Comparison of ENCODE assay signal across 1 cellular context in the genomic region with DNA sequence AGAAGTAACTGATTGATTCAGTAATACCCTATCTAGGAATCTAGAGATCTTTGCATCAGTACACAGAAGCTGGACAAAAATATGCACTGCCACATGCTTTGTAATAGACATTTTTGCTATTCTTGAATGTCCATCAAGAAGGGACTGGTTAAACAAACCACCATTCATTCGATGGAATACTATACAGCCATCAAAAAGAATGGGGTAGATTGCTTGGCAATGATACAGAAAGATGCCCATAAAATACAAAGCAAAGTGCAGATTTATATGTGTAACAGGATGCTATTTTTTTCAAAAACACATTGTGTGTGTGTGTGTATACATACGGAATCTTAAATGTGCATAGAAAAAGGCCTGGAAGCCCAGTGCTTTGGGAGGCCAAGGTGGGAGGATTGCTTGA.
TF ChIP-seq lines count a peak whose summit lies in the region.

No MANE protein-coding gene starts in this region.

TF ChIP-seq in K562, 482 proteins besides CTCF, POLR2A, EP300 and RAD21 (continued from another document):
- TF ChIP-seq ZNF318 (IDR thresholded peaks at IDR 0.05; ENCODE audit: borderline replicate concordance in 1 of 2, low read depth in 1 of 2) (no peak), CBFA2T2 (conservative IDR thresholded peaks at IDR 0.05) (no peak), KAT7 (CRISPR knock-in tag; IDR thresholded peaks at IDR 0.05; ENCODE audit: borderline replicate concordance) (no peak), FOXJ2 (tag; IDR thresholded peaks at IDR 0.05) (no peak), BCOR (IDR thresholded peaks at IDR 0.05) (peak; percentile 67), SMAD4 (CRISPR knock-in tag; conservative IDR thresholded peaks at IDR 0.05) (no peak), ZKSCAN3 (CRISPR knock-in tag; IDR thresholded peaks at IDR 0.05) (no peak), TRIM24 (IDR thresholded peaks at IDR 0.05) (no peak), POLR2B (IDR thresholded peaks at IDR 0.05; ENCODE audit: low read depth, partially characterized antibody) (no peak), STAT5B (CRISPR knock-in tag; IDR thresholded peaks at IDR 0.05) (no peak)
- TF ChIP-seq, protein P1, sequence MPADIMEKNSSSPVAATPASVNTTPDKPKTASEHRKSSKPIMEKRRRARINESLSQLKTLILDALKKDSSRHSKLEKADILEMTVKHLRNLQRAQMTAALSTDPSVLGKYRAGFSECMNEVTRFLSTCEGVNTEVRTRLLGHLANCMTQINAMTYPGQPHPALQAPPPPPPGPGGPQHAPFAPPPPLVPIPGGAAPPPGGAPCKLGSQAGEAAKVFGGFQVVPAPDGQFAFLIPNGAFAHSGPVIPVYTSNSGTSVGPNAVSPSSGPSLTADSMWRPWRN (IDR thresholded peaks at IDR 0.05; ENCODE audit: low read depth): no peak
- TF ChIP-seq, protein P2, sequence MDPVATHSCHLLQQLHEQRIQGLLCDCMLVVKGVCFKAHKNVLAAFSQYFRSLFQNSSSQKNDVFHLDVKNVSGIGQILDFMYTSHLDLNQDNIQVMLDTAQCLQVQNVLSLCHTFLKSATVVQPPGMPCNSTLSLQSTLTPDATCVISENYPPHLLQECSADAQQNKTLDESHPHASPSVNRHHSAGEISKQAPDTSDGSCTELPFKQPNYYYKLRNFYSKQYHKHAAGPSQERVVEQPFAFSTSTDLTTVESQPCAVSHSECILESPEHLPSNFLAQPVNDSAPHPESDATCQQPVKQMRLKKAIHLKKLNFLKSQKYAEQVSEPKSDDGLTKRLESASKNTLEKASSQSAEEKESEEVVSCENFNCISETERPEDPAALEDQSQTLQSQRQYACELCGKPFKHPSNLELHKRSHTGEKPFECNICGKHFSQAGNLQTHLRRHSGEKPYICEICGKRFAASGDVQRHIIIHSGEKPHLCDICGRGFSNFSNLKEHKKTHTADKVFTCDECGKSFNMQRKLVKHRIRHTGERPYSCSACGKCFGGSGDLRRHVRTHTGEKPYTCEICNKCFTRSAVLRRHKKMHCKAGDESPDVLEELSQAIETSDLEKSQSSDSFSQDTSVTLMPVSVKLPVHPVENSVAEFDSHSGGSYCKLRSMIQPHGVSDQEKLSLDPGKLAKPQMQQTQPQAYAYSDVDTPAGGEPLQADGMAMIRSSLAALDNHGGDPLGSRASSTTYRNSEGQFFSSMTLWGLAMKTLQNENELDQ (CRISPR knock-in tag; IDR thresholded peaks at IDR 0.05; ENCODE audit: borderline replicate concordance): no peak
